ENCODE assay signal across 1 cellular context in genomic region chr2:85867121-85867520, GRCh38.
TF ChIP-seq lines count a peak whose summit lies in the region.

No MANE protein-coding gene starts in this region.

TF ChIP-seq in A549, 52 proteins besides CTCF, POLR2A, EP300 and RAD21 (continued from another document):
- TF ChIP-seq REST (IDR thresholded peaks at IDR 0.05) (no peak), MAFK (IDR thresholded peaks at IDR 0.05; ENCODE audit: partially characterized antibody) (peak; percentile 99), PHF8 (IDR thresholded peaks at IDR 0.05; ENCODE audit: borderline replicate concordance, low read depth) (no peak)
TF ChIP-seq in A549: peak in this region for 1.
